ENCODE assay signal across 20 cellular contexts in genomic region chr20:39029324-39029820, GRCh38.
"Had no signal": no experiment of that assay in that cellular context is flagged by ENCODE, and none has a peak within 500 bp of the region (broad histone marks: within the 10 kb centered on the region; RNA-seq: fewer than 3 reads in every experiment).

No MANE protein-coding gene starts in this region.

- H3K27me3 ChIP-seq: colonic mucosa, right atrium auricular region, vagina had no signal

- H3K4me3 ChIP-seq: colonic mucosa, lung, prostate gland, right atrium auricular region, vagina had no signal

- H3K9me3 ChIP-seq: colonic mucosa, prostate gland, right atrium auricular region, vagina had no signal

- H3K27me3 Mint-ChIP-seq: activated CD4-positive, alpha-beta T cell treated with anti-CD3 and anti-CD28 coated beads for 36 hours; activated naive CD8-positive, alpha-beta T cell; central memory CD8-positive, alpha-beta T cell; stimulated activated naive CD8-positive, alpha-beta T cell treated with anti-CD3 and anti-CD28 coated beads, Interleukin-15, amount 100 ng/mL, for 72 hours had no signal

- H3K4me1 Mint-ChIP-seq: nephron progenitor cell had no signal

- H3K4me1 ChIP-seq: colonic mucosa, prostate gland, right atrium auricular region, vagina had no signal

- H3K27ac ChIP-seq: colonic mucosa, prostate gland, right atrium auricular region, vagina had no signal

- DNase-seq: activated CD4-positive, alpha-beta T cell treated with anti-CD3 and anti-CD28 coated beads for 36 hours; activated CD4-positive, alpha-beta T cell treated with anti-CD3 and anti-CD28 coated beads, Interleukin-2, amount 50 U/mL, for 48 hours; colonic mucosa; foreskin melanocyte; hypothalamus; islet precursor cell; nephron progenitor cell; nucleus accumbens; stimulated activated naive CD8-positive, alpha-beta T cell treated with anti-CD3 and anti-CD28 coated beads, Interleukin-15, amount 100 ng/mL, for 72 hours; SW 1271; T-helper 2 cell; trophoblast cell had no signal

- H3K4me3 Mint-ChIP-seq: activated CD4-positive, alpha-beta T cell treated with anti-CD3 and anti-CD28 coated beads for 36 hours; activated naive CD8-positive, alpha-beta T cell; central memory CD8-positive, alpha-beta T cell; nephron progenitor cell; stimulated activated naive CD8-positive, alpha-beta T cell treated with anti-CD3 and anti-CD28 coated beads, Interleukin-15, amount 100 ng/mL, for 72 hours had no signal

- ATAC-seq: activated CD4-positive, alpha-beta T cell treated with anti-CD3 and anti-CD28 coated beads for 36 hours; stimulated activated naive CD8-positive, alpha-beta T cell treated with anti-CD3 and anti-CD28 coated beads, Interleukin-15, amount 100 ng/mL, for 72 hours had no signal

- H3K27ac Mint-ChIP-seq: activated CD4-positive, alpha-beta T cell treated with anti-CD3 and anti-CD28 coated beads for 36 hours; activated naive CD8-positive, alpha-beta T cell; nephron progenitor cell; stimulated activated naive CD8-positive, alpha-beta T cell treated with anti-CD3 and anti-CD28 coated beads, Interleukin-15, amount 100 ng/mL, for 72 hours had no signal

- H3K9me3 Mint-ChIP-seq: central memory CD8-positive, alpha-beta T cell; nephron progenitor cell; stimulated activated naive CD8-positive, alpha-beta T cell treated with anti-CD3 and anti-CD28 coated beads, Interleukin-15, amount 100 ng/mL, for 72 hours had no signal

- H3K36me3 ChIP-seq: colonic mucosa, prostate gland had no signal

- FAIRE-seq: endometrium, TTC549 had no signal
